26 cellular contexts compared by ENCODE assay signal in the genomic region with DNA sequence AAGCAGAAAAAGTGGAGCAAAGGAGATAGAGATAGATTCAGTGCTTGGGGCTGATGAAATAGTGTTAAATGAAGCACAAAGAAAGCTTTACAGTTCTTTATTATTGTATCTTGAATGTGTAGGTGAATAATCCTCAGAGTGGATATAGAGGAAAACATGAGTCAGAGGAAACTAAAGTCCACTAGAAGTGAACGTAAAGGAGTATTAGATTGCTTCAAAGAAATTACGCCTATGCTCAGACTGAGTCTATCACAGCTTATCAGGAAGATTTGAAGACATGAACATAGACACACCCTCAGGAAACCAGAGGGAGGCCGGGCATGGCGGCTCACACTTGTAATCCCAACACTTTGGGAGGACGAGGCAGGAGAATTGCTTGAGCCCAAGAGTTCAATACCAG. TPM values are rescaled to one million over a fixed set of nuclear protein-coding genes. Genes with fewer than 3 reads are reported as not detected.
"Had no signal": no experiment of that assay in that cellular context is flagged by ENCODE, and none has a peak within 500 bp of the region (broad histone marks: within the 10 kb centered on the region; RNA-seq: fewer than 3 reads in every experiment).

No MANE protein-coding gene starts in this region.

- H3K9me3 Mint-ChIP-seq: natural killer cell, type B pancreatic cell had no signal

- H3K36me3 Mint-ChIP-seq: natural killer cell, type B pancreatic cell had no signal

- H3K9me3 ChIP-seq: heart left ventricle, ovary, suprapubic skin, thyroid gland had no signal

- H3K36me3 ChIP-seq: heart left ventricle, ovary, suprapubic skin, thyroid gland had no signal

- H3K4me3 Mint-ChIP-seq: endodermal cell, natural killer cell, neural crest cell, type B pancreatic cell had no signal

- DNase-seq: effector CD4-positive, alpha-beta T cell; endodermal cell; heart left ventricle; hypothalamus; kidney glomerular epithelial cell; natural killer cell; ovary; right cardiac atrium; stimulated activated CD4-positive, alpha-beta T cell treated with anti-CD3 and anti-CD28 coated beads, Interleukin-2, amount 100 ng/mL, for 48 hours; stimulated activated naive CD4-positive, alpha-beta T cell treated with Interleukin-2 at 50 U/mL for 16 hours; thyroid gland had no signal

- H3K4me2 ChIP-seq: smooth muscle cell had no signal

- H3K27ac Mint-ChIP-seq: endodermal cell, natural killer cell, type B pancreatic cell had no signal

- H3K4me1 ChIP-seq: heart left ventricle, suprapubic skin, thyroid gland had no signal

- ATAC-seq: heart left ventricle, left lobe of liver, natural killer cell, right cardiac atrium had no signal

- H3K27ac ChIP-seq: coronary artery, heart left ventricle, ovary, suprapubic skin, thyroid gland had no signal

- H3K27me3 Mint-ChIP-seq: type B pancreatic cell had no signal

- H3K4me1 Mint-ChIP-seq: endodermal cell, natural killer cell, neural crest cell had no signal

- H3K27me3 ChIP-seq: ovary, suprapubic skin, thyroid gland had no signal

- H3K4me3 ChIP-seq: coronary artery, heart left ventricle, ovary, smooth muscle cell, suprapubic skin, thyroid gland had no signal

RNA-seq across cellular contexts. Expression of a gene that starts 50.3 kb away (rescaled TPM):
- total RNA-seq: dermis microvascular lymphatic vessel endothelial cell, endodermal cell, endothelial cell of umbilical vein, frontal cortex, glomerular endothelial cell, heart left ventricle, left lobe of liver, lower leg skin, mucosa of gallbladder, myocyte, natural killer cell, neural crest cell, ovary, posterior vena cava, right cardiac atrium, smooth muscle cell, suprapubic skin, thyroid gland had no signal
- polyA plus RNA-seq: endothelial cell of umbilical vein, esophagus, heart left ventricle, ovary, right cardiac atrium, smooth muscle cell had no signal
